ENCODE assay signal across 1 cellular context in the genomic region with DNA sequence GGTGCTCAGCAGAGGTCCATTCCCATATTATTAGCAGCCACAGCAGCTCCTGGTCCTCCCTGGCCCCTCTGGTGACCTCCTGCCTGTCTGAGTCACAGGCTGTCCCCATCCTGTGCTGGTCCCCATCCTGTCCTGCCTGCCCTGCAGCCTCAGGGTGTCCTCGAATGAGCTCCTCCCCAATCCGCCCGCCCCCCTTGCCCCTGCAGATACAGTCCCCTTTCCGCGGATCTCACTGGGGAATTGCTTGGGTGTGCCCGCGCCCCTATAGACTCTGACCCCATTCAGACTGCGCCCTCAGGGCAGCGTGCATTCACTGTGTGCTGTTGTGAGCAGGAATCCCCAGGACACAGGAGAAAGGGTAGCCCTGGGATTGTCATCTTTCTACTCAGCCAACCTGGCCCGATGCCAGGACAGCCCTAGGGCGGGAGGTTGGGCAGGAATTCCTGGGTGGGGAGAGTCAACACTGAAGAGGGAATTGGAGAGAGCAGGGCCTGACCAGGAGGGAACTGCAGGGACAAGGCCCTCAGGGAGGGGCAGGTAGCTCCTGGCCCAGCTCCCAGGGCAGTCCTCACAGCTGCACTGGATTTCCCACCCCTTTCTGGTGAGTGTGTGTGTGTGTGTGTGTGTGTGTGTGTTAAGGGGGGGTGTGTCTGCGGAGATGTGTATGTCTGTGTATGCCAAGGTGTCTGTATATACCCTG.
TF ChIP-seq lines count a peak whose summit lies in the region.

No MANE protein-coding gene starts in this region.

TF ChIP-seq in HepG2, 621 proteins besides CTCF, POLR2A, EP300 and RAD21 (continued from another document and continues in another):
- TF ChIP-seq, protein P1, sequence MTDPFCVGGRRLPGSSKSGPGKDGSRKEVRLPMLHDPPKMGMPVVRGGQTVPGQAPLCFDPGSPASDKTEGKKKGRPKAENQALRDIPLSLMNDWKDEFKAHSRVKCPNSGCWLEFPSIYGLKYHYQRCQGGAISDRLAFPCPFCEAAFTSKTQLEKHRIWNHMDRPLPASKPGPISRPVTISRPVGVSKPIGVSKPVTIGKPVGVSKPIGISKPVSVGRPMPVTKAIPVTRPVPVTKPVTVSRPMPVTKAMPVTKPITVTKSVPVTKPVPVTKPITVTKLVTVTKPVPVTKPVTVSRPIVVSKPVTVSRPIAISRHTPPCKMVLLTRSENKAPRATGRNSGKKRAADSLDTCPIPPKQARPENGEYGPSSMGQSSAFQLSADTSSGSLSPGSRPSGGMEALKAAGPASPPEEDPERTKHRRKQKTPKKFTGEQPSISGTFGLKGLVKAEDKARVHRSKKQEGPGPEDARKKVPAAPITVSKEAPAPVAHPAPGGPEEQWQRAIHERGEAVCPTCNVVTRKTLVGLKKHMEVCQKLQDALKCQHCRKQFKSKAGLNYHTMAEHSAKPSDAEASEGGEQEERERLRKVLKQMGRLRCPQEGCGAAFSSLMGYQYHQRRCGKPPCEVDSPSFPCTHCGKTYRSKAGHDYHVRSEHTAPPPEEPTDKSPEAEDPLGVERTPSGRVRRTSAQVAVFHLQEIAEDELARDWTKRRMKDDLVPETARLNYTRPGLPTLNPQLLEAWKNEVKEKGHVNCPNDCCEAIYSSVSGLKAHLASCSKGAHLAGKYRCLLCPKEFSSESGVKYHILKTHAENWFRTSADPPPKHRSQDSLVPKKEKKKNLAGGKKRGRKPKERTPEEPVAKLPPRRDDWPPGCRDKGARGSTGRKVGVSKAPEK (CRISPR knock-in tag; IDR thresholded peaks at IDR 0.05; ENCODE audit: borderline replicate concordance): no peak
- no peak for TF ChIP-seq ZNF562 (CRISPR knock-in tag; IDR thresholded peaks at IDR 0.05; ENCODE audit: borderline replicate concordance)
- TF ChIP-seq DPF2 (CRISPR knock-in tag; IDR thresholded peaks at IDR 0.05; ENCODE audit: borderline replicate concordance, low read depth): no peak; the same call in 1 of the 2 replicates
- TF ChIP-seq, protein P2, sequence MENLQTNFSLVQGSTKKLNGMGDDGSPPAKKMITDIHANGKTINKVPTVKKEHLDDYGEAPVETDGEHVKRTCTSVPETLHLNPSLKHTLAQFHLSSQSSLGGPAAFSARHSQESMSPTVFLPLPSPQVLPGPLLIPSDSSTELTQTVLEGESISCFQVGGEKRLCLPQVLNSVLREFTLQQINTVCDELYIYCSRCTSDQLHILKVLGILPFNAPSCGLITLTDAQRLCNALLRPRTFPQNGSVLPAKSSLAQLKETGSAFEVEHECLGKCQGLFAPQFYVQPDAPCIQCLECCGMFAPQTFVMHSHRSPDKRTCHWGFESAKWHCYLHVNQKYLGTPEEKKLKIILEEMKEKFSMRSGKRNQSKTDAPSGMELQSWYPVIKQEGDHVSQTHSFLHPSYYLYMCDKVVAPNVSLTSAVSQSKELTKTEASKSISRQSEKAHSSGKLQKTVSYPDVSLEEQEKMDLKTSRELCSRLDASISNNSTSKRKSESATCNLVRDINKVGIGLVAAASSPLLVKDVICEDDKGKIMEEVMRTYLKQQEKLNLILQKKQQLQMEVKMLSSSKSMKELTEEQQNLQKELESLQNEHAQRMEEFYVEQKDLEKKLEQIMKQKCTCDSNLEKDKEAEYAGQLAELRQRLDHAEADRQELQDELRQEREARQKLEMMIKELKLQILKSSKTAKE (CRISPR knock-in tag; IDR thresholded peaks at IDR 0.05; ENCODE audit: borderline replicate concordance): peak; percentile 43; the same call in 1 of the 2 replicates
- no peak for TF ChIP-seq PCBP2 (optimal IDR thresholded peaks at IDR 0.05; ENCODE audit: low read depth, low read length, poor library complexity, severe bottlenecking)
- TF ChIP-seq, protein P3, sequence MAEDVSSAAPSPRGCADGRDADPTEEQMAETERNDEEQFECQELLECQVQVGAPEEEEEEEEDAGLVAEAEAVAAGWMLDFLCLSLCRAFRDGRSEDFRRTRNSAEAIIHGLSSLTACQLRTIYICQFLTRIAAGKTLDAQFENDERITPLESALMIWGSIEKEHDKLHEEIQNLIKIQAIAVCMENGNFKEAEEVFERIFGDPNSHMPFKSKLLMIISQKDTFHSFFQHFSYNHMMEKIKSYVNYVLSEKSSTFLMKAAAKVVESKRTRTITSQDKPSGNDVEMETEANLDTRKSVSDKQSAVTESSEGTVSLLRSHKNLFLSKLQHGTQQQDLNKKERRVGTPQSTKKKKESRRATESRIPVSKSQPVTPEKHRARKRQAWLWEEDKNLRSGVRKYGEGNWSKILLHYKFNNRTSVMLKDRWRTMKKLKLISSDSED (CRISPR knock-in tag; IDR thresholded peaks at IDR 0.05): no peak
- no peak for TF ChIP-seq ZMAT3 (CRISPR knock-in tag; conservative IDR thresholded peaks at IDR 0.05)
- TF ChIP-seq ZNF83 (CRISPR knock-in tag; IDR thresholded peaks at IDR 0.05; ENCODE audit: borderline replicate concordance): no peak
- no peak for TF ChIP-seq HES4 (CRISPR knock-in tag; IDR thresholded peaks at IDR 0.05; ENCODE audit: borderline replicate concordance)
- no peak for TF ChIP-seq AKAP8 (CRISPR knock-in tag; IDR thresholded peaks at IDR 0.05)
- no peak for TF ChIP-seq ZNF790 (CRISPR knock-in tag; IDR thresholded peaks at IDR 0.05; ENCODE audit: borderline replicate concordance)
- no peak for TF ChIP-seq ZNF772 (CRISPR knock-in tag; IDR thresholded peaks at IDR 0.05)
- no peak for TF ChIP-seq ZNF552 (CRISPR knock-in tag; IDR thresholded peaks at IDR 0.05; ENCODE audit: borderline replicate concordance)
- TF ChIP-seq, protein P4, sequence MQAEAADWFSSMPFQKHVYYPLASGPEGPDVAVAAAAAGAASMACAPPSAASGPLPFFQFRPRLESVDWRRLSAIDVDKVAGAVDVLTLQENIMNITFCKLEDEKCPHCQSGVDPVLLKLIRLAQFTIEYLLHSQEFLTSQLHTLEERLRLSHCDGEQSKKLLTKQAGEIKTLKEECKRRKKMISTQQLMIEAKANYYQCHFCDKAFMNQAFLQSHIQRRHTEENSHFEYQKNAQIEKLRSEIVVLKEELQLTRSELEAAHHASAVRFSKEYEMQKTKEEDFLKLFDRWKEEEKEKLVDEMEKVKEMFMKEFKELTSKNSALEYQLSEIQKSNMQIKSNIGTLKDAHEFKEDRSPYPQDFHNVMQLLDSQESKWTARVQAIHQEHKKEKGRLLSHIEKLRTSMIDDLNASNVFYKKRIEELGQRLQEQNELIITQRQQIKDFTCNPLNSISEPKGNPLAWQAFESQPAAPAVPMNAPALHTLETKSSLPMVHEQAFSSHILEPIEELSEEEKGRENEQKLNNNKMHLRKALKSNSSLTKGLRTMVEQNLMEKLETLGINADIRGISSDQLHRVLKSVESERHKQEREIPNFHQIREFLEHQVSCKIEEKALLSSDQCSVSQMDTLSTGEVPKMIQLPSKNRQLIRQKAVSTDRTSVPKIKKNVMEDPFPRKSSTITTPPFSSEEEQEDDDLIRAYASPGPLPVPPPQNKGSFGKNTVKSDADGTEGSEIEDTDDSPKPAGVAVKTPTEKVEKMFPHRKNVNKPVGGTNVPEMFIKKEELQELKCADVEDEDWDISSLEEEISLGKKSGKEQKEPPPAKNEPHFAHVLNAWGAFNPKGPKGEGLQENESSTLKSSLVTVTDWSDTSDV (CRISPR knock-in tag; IDR thresholded peaks at IDR 0.05): no peak
- TF ChIP-seq RXRB (CRISPR knock-in tag; IDR thresholded peaks at IDR 0.05; ENCODE audit: borderline replicate concordance): 0 out of 2 replicates have a peak, but pooled peaks have one; percentile 40
- TF ChIP-seq ZFX (CRISPR knock-in tag; IDR thresholded peaks at IDR 0.05; ENCODE audit: low read depth): peak; percentile 55; the same call in 1 of the 2 replicates
- no peak for TF ChIP-seq SALL2 (CRISPR knock-in tag; IDR thresholded peaks at IDR 0.05)
- TF ChIP-seq, protein P5, sequence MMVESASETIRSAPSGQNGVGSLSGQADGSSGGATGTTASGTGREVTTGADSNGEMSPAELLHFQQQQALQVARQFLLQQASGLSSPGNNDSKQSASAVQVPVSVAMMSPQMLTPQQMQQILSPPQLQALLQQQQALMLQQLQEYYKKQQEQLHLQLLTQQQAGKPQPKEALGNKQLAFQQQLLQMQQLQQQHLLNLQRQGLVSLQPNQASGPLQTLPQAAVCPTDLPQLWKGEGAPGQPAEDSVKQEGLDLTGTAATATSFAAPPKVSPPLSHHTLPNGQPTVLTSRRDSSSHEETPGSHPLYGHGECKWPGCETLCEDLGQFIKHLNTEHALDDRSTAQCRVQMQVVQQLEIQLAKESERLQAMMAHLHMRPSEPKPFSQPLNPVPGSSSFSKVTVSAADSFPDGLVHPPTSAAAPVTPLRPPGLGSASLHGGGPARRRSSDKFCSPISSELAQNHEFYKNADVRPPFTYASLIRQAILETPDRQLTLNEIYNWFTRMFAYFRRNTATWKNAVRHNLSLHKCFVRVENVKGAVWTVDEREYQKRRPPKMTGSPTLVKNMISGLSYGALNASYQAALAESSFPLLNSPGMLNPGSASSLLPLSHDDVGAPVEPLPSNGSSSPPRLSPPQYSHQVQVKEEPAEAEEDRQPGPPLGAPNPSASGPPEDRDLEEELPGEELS (CRISPR knock-in tag; IDR thresholded peaks at IDR 0.05): peak; percentile 47; the same call in 1 of the 2 replicates
- TF ChIP-seq NAIF1 (CRISPR knock-in tag; IDR thresholded peaks at IDR 0.05; ENCODE audit: borderline replicate concordance): no peak
- no peak for TF ChIP-seq ZNF674 (CRISPR knock-in tag; IDR thresholded peaks at IDR 0.05; ENCODE audit: low read depth)
- TF ChIP-seq, protein P6, sequence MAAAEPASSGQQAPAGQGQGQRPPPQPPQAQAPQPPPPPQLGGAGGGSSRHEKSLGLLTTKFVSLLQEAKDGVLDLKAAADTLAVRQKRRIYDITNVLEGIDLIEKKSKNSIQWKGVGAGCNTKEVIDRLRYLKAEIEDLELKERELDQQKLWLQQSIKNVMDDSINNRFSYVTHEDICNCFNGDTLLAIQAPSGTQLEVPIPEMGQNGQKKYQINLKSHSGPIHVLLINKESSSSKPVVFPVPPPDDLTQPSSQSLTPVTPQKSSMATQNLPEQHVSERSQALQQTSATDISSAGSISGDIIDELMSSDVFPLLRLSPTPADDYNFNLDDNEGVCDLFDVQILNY (CRISPR knock-in tag; conservative IDR thresholded peaks at IDR 0.05): no peak
- TF ChIP-seq, protein P7, sequence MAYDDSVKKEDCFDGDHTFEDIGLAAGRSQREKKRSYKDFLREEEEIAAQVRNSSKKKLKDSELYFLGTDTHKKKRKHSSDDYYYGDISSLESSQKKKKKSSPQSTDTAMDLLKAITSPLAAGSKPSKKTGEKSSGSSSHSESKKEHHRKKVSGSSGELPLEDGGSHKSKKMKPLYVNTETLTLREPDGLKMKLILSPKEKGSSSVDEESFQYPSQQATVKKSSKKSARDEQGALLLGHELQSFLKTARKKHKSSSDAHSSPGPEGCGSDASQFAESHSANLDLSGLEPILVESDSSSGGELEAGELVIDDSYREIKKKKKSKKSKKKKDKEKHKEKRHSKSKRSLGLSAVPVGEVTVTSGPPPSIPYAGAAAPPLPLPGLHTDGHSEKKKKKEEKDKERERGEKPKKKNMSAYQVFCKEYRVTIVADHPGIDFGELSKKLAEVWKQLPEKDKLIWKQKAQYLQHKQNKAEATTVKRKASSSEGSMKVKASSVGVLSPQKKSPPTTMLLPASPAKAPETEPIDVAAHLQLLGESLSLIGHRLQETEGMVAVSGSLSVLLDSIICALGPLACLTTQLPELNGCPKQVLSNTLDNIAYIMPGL (CRISPR knock-in tag; IDR thresholded peaks at IDR 0.05; ENCODE audit: borderline replicate concordance in 1 of 2, low read depth in 1 of 2): no peak
- TF ChIP-seq ERF (CRISPR knock-in tag; IDR thresholded peaks at IDR 0.05): no peak
- TF ChIP-seq ZNF660 (CRISPR knock-in tag; IDR thresholded peaks at IDR 0.05; ENCODE audit: borderline replicate concordance, low read depth): no peak
- no peak for TF ChIP-seq ZNF282 (IDR thresholded peaks at IDR 0.05; ENCODE audit: partially characterized antibody)
- no peak for TF ChIP-seq NR2C2 (CRISPR knock-in tag; IDR thresholded peaks at IDR 0.05; ENCODE audit: borderline replicate concordance)
- TF ChIP-seq ZNF572 (CRISPR knock-in tag; IDR thresholded peaks at IDR 0.05): no peak
- no peak for TF ChIP-seq ZNF205 (CRISPR knock-in tag; IDR thresholded peaks at IDR 0.05)
- TF ChIP-seq, protein P8, sequence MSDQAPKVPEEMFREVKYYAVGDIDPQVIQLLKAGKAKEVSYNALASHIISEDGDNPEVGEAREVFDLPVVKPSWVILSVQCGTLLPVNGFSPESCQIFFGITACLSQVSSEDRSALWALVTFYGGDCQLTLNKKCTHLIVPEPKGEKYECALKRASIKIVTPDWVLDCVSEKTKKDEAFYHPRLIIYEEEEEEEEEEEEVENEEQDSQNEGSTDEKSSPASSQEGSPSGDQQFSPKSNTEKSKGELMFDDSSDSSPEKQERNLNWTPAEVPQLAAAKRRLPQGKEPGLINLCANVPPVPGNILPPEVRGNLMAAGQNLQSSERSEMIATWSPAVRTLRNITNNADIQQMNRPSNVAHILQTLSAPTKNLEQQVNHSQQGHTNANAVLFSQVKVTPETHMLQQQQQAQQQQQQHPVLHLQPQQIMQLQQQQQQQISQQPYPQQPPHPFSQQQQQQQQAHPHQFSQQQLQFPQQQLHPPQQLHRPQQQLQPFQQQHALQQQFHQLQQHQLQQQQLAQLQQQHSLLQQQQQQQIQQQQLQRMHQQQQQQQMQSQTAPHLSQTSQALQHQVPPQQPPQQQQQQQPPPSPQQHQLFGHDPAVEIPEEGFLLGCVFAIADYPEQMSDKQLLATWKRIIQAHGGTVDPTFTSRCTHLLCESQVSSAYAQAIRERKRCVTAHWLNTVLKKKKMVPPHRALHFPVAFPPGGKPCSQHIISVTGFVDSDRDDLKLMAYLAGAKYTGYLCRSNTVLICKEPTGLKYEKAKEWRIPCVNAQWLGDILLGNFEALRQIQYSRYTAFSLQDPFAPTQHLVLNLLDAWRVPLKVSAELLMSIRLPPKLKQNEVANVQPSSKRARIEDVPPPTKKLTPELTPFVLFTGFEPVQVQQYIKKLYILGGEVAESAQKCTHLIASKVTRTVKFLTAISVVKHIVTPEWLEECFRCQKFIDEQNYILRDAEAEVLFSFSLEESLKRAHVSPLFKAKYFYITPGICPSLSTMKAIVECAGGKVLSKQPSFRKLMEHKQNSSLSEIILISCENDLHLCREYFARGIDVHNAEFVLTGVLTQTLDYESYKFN (CRISPR knock-in tag; conservative IDR thresholded peaks at IDR 0.05): 0 out of 2 replicates have a peak, but pooled peaks have one; percentile 36
- TF ChIP-seq FIP1L1 (IDR thresholded peaks at IDR 0.05; ENCODE audit: borderline replicate concordance, insufficient read depth, low read depth, low read length): no peak
- TF ChIP-seq, protein P9, sequence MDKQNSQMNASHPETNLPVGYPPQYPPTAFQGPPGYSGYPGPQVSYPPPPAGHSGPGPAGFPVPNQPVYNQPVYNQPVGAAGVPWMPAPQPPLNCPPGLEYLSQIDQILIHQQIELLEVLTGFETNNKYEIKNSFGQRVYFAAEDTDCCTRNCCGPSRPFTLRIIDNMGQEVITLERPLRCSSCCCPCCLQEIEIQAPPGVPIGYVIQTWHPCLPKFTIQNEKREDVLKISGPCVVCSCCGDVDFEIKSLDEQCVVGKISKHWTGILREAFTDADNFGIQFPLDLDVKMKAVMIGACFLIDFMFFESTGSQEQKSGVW (CRISPR knock-in tag; IDR thresholded peaks at IDR 0.05; ENCODE audit: borderline replicate concordance): no peak
- no peak for TF ChIP-seq ZNF777 (CRISPR knock-in tag; IDR thresholded peaks at IDR 0.05)
- TF ChIP-seq, protein P10, sequence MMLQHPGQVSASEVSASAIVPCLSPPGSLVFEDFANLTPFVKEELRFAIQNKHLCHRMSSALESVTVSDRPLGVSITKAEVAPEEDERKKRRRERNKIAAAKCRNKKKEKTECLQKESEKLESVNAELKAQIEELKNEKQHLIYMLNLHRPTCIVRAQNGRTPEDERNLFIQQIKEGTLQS (CRISPR knock-in tag; IDR thresholded peaks at IDR 0.05): no peak
- peak; percentile 15; the same call in 1 of the 2 replicates for TF ChIP-seq GABPA (IDR thresholded peaks at IDR 0.05; ENCODE audit: low read depth, low read length)
- TF ChIP-seq GABPA (CRISPR knock-in tag; IDR thresholded peaks at IDR 0.05; ENCODE audit: low read depth): no peak
- TF ChIP-seq, protein P11, sequence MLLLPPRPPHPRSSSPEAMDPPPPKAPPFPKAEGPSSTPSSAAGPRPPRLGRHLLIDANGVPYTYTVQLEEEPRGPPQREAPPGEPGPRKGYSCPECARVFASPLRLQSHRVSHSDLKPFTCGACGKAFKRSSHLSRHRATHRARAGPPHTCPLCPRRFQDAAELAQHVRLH (CRISPR knock-in tag; IDR thresholded peaks at IDR 0.05; ENCODE audit: borderline replicate concordance, low read depth): no peak
